Comparison of ENCODE assay signal across 9 cellular contexts in the genomic region with DNA sequence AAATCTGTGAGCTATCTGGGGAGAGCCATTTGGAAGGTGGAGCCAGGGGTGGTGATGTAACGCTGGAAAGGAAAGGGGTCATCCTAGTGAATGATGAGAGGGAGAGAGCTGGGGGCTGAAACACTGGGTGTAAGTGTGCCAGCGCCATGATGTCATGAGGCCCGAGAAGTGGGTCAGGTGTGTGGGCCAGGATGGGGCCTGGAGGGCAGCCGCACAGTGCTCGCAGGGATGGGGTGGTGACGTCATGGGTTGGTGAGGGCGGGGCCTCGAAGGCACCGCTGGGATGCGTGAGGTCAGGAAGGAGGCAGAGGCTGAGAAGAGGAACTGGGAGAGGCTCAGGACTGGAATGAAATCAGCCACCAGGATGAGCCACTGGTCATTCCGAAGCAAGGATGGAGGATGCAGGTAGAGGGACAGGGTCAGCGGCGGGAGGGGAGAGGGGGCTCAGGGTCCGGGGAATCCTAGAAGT.
DNase-seq lines count a peak whose midpoint lies in the region; ATAC-seq lines count a peak whose summit lies in the region.
"Had no signal": no experiment of that assay in that cellular context is flagged by ENCODE, and none has a peak within 500 bp of the region (broad histone marks: within the 10 kb centered on the region; RNA-seq: fewer than 3 reads in every experiment).

No MANE protein-coding gene starts in this region.

- H3K4me3 Mint-ChIP-seq in dendritic cell treated with granulocyte-macrophage colony-stimulating factor and Interleukin-4, amounts not matched to agents 40 ng/mL and 50 ng/mL, for 4 days: no peak overlapping the region

- H3K27me3 Mint-ChIP-seq in dendritic cell treated with granulocyte-macrophage colony-stimulating factor and Interleukin-4, amounts not matched to agents 40 ng/mL and 50 ng/mL, for 4 days: peaks cover 24% of the 10 kb centered on the region

- H3K27ac Mint-ChIP-seq in dendritic cell treated with granulocyte-macrophage colony-stimulating factor and Interleukin-4, amounts not matched to agents 40 ng/mL and 50 ng/mL, for 4 days: peak overlapping the region; percentile 15

- H3K9me3 Mint-ChIP-seq in dendritic cell treated with granulocyte-macrophage colony-stimulating factor and Interleukin-4, amounts not matched to agents 40 ng/mL and 50 ng/mL, for 4 days: no peaks in the 10 kb centered on the region

- intact Hi-C loops in dendritic cell treated with granulocyte-macrophage colony-stimulating factor and Interleukin-4, amounts not matched to agents 40 ng/mL and 50 ng/mL, for 4 days (cut with micrococcal nuclease): loop anchor here (5.0 to 10.0 kb wide), 2 partner anchors 95 to 267 kb away; a partner anchor contains a TSS

- H3K36me3 Mint-ChIP-seq in dendritic cell treated with granulocyte-macrophage colony-stimulating factor and Interleukin-4, amounts not matched to agents 40 ng/mL and 50 ng/mL, for 4 days (ENCODE audit: low read depth): peaks cover 29% of the 10 kb centered on the region

- ATAC-seq in HG03342 (IDR thresholded peaks at IDR 0.05; ENCODE audit: unreplicated experiment): no peak

- peak; percentile 10 for DNase-seq in NCI-H146 (lab: John Stamatoyannopoulos, UW)
- DNase-seq in NCI-H146 treated with DMSO at 0.1 percent for 48 hours (lab: John Stamatoyannopoulos, UW; ENCODE audit: unreplicated experiment): no peak
- peak; percentile 73 for DNase-seq in NCI-H2227 (lab: John Stamatoyannopoulos, UW; ENCODE audit: unreplicated experiment)
- DNase-seq in nucleus accumbens (lab: John Stamatoyannopoulos, UW): peak in 41 of 56 donors; percentile 5 to 84 (median 37)
- no peak for DNase-seq in SKM-1 (lab: John Stamatoyannopoulos, UW; ENCODE audit: unreplicated experiment)
- no peak for DNase-seq in OCI-M1 (lab: John Stamatoyannopoulos, UW)
- DNase-seq: cortex of kidney had no signal

- peaks cover 20% of the 10 kb centered on the region for H3K4me1 Mint-ChIP-seq in dendritic cell treated with granulocyte-macrophage colony-stimulating factor and Interleukin-4, amounts not matched to agents 40 ng/mL and 50 ng/mL, for 4 days (ENCODE audit: low read depth)

Comparison
In these comparisons a context has a peak if more than half of its experiments do, and no peak if none do; other contexts are left out.
1. DNase-seq: peak in NCI-H146 (single experiment), NCI-H2227 (single experiment) and nucleus accumbens (41 of 56); none in NCI-H146 treated with DMSO at 0.1 percent for 48 hours (single experiment), SKM-1 (single experiment) and OCI-M1 (single experiment).